9 cellular contexts compared by ENCODE assay signal in genomic region chr2:47069628-47070154, GRCh38.
DNase-seq lines count a peak whose midpoint lies in the region; ATAC-seq, FAIRE-seq and TF ChIP-seq lines count a peak whose summit lies in the region.
"Had no signal": no experiment of that assay in that cellular context is flagged by ENCODE, and none has a peak within 500 bp of the region (broad histone marks: within the 10 kb centered on the region; RNA-seq: fewer than 3 reads in every experiment).

No MANE protein-coding gene starts in this region.

- intact Hi-C loops in activated CD4-positive, alpha-beta T cell treated with anti-CD3 and anti-CD28 coated beads for 36 hours (cut with DNase I, micrococcal nuclease) = loop anchor here in 1 of 2 experiments (10.0 kb wide), 1 partner anchor 1255 kb away; no protein-coding TSS in a partner anchor

- TF ChIP-seq CTCF in C4-2B (conservative IDR thresholded peaks at IDR 0.05) (no peak), fibroblast of villous mesenchyme (IDR thresholded peaks at IDR 0.05; ENCODE audit: insufficient read depth, low read depth, low read length) (no peak), osteocyte (IDR thresholded peaks at IDR 0.05) (no peak)

- H3K27ac ChIP-seq in C4-2B = peak overlapping the region; percentile 72

- no peaks in the 10 kb centered on the region for H3K9me3 Mint-ChIP-seq in osteocyte (ENCODE audit: unreplicated experiment)
- no peaks in the 10 kb centered on the region for H3K9me3 Mint-ChIP-seq in activated CD4-positive, alpha-beta T cell treated with anti-CD3 and anti-CD28 coated beads for 36 hours (ENCODE audit: low read depth)

- no peak overlapping the region for H3K4me3 Mint-ChIP-seq in osteocyte (ENCODE audit: unreplicated experiment)
- H3K4me3 Mint-ChIP-seq in activated CD4-positive, alpha-beta T cell treated with anti-CD3 and anti-CD28 coated beads for 36 hours = no peak overlapping the region

- no peak for ATAC-seq in activated CD4-positive, alpha-beta T cell treated with anti-CD3 and anti-CD28 coated beads for 36 hours
- ATAC-seq in GM19455 (IDR thresholded peaks at IDR 0.05; ENCODE audit: unreplicated experiment) (no peak), GM21390 (IDR thresholded peaks at IDR 0.05; ENCODE audit: unreplicated experiment) (no peak)

- no peaks in the 10 kb centered on the region for H3K27me3 Mint-ChIP-seq in osteocyte (ENCODE audit: unreplicated experiment)
- no peaks in the 10 kb centered on the region for H3K27me3 Mint-ChIP-seq in activated CD4-positive, alpha-beta T cell treated with anti-CD3 and anti-CD28 coated beads for 36 hours

- POLR2A ChIA-PET in activated CD4-positive, alpha-beta T cell treated with anti-CD3 and anti-CD28 coated beads for 36 hours (lab: Charles Lee) = no interaction called here

- peaks cover 81% of the 10 kb centered on the region for H3K4me1 Mint-ChIP-seq in osteocyte (ENCODE audit: unreplicated experiment)
- H3K4me1 Mint-ChIP-seq in activated CD4-positive, alpha-beta T cell treated with anti-CD3 and anti-CD28 coated beads for 36 hours = peaks cover 36% of the 10 kb centered on the region

- no peak overlapping the region for H3K4me3 ChIP-seq in fibroblast of villous mesenchyme (ENCODE audit: low read depth, low read length)

- FAIRE-seq in RCC 7860 (lab: Jason Lieb, UNC) = peak; percentile 70

- peaks cover 7% of the 10 kb centered on the region for H3K36me3 Mint-ChIP-seq in osteocyte (ENCODE audit: unreplicated experiment)
- peaks cover 12% of the 10 kb centered on the region for H3K36me3 Mint-ChIP-seq in activated CD4-positive, alpha-beta T cell treated with anti-CD3 and anti-CD28 coated beads for 36 hours (ENCODE audit: low read depth)

- CTCF ChIA-PET in activated CD4-positive, alpha-beta T cell treated with anti-CD3 and anti-CD28 coated beads for 36 hours (lab: Charles Lee) = no interaction called here

- H3K27ac Mint-ChIP-seq in osteocyte (ENCODE audit: unreplicated experiment) = peak overlapping the region; percentile 88
- no peak overlapping the region for H3K27ac Mint-ChIP-seq in activated CD4-positive, alpha-beta T cell treated with anti-CD3 and anti-CD28 coated beads for 36 hours

- peak; percentile 91 for DNase-seq in RCC 7860 (ENCODE audit: low spot score)
- DNase-seq in fibroblast of villous mesenchyme (ENCODE audit: low read depth) = peak; percentile 69
- DNase-seq in osteocyte (ENCODE audit: extremely low spot score, unreplicated experiment) = no peak
- DNase-seq in activated CD4-positive, alpha-beta T cell treated with anti-CD3 and anti-CD28 coated beads for 36 hours = no peak
- no peak for DNase-seq in NCI-H1105 (lab: John Stamatoyannopoulos, UW)
- DNase-seq: T-helper 9 cell had no signal

Comparison
In these comparisons a context has a peak if more than half of its experiments do, and no peak if none do; other contexts are left out.
1. DNase-seq: peak in RCC 7860 (single experiment) and fibroblast of villous mesenchyme (single experiment); none in osteocyte (single experiment), activated CD4-positive, alpha-beta T cell treated with anti-CD3 and anti-CD28 coated beads for 36 hours (single experiment) and NCI-H1105 (single experiment).